ENCODE assay signal across 28 cellular contexts in the genomic region with DNA sequence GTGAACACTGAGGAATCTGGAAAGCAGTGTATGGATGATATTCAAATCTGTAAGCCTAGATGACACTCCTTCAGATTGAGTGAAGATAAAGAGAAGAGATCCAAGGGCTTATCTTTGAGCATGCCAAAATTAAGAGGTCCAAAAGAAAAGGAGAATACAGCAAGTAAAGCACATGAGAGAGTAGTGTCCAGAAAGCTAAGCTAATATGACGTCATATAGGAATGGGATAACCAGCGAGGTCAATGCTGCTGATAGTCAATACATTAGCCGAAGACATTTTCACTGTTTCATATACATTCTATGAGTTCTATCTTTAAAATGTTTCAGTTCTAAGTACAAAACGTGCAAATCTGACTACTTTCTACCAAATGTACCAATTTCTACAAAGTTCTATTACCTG.
"Had no signal": no experiment of that assay in that cellular context is flagged by ENCODE, and none has a peak within 500 bp of the region (broad histone marks: within the 10 kb centered on the region; RNA-seq: fewer than 3 reads in every experiment).

No MANE protein-coding gene starts in this region.

- H3K4me1 ChIP-seq: colonic mucosa, esophagus muscularis mucosa, esophagus squamous epithelium, foreskin keratinocyte, gastrocnemius medialis, heart left ventricle, heart right ventricle had no signal

- H2AFZ ChIP-seq: hepatocyte had no signal

- H3K27me3 ChIP-seq: colonic mucosa, dorsolateral prefrontal cortex, esophagus muscularis mucosa, esophagus squamous epithelium, foreskin keratinocyte, gastrocnemius medialis, heart right ventricle, hepatocyte had no signal

- H3K4me2 ChIP-seq: hepatocyte had no signal

- FAIRE-seq: colon, endometrium, endothelial cell of umbilical vein, frontal cortex had no signal

- ATAC-seq: effector memory CD8-positive, alpha-beta T cell; esophagus mucosa; foreskin keratinocyte; gastrocnemius medialis; heart left ventricle; heart right ventricle had no signal

- H3K27ac ChIP-seq: colonic mucosa, coronary artery, dorsolateral prefrontal cortex, epithelial cell of prostate, esophagus muscularis mucosa, esophagus squamous epithelium, foreskin keratinocyte, gastrocnemius medialis, heart left ventricle, heart right ventricle, hepatocyte had no signal

- H3K79me2 ChIP-seq: hepatocyte had no signal

- DNase-seq: colonic mucosa; cortex of kidney; dermis blood vessel endothelial cell; dorsolateral prefrontal cortex; effector CD4-positive, alpha-beta T cell; effector CD8-positive, alpha-beta T cell; effector memory CD4-positive, alpha-beta T cell; effector memory CD8-positive, alpha-beta T cell; endodermal cell; erythroblast; esophagus squamous epithelium; foreskin fibroblast; foreskin keratinocyte; foreskin melanocyte; gastrocnemius medialis; glutamatergic neuron; head of caudate nucleus; heart left ventricle; heart right ventricle had no signal

- H3K4me3 ChIP-seq: colonic mucosa, coronary artery, dorsolateral prefrontal cortex, esophagus muscularis mucosa, esophagus squamous epithelium, gastrocnemius medialis, heart left ventricle, heart right ventricle, hepatocyte had no signal

- H3K9me3 ChIP-seq: colonic mucosa, esophagus squamous epithelium, gastrocnemius medialis had no signal

- H3K36me3 ChIP-seq: colonic mucosa, esophagus muscularis mucosa, esophagus squamous epithelium, gastrocnemius medialis, heart left ventricle, heart right ventricle had no signal
